Comparison of ENCODE assay signal across 33 cellular contexts in genomic region chr15:31893770-31894169, GRCh38. TPM values are rescaled to one million over a fixed set of nuclear protein-coding genes. Genes with fewer than 3 reads are reported as not detected.
DNase-seq lines count a peak whose midpoint lies in the region; ATAC-seq, FAIRE-seq and TF ChIP-seq lines count a peak whose summit lies in the region.
"Had no signal": no experiment of that assay in that cellular context is flagged by ENCODE, and none has a peak within 500 bp of the region (broad histone marks: within the 10 kb centered on the region; RNA-seq: fewer than 3 reads in every experiment).

No MANE protein-coding gene starts in this region.

- BruUV-seq in HepG2 (replicated peaks; lab: Mats Ljungman, UMichigan): no TSS peak

- no peak overlapping the region for H3K9ac ChIP-seq in HepG2 (ENCODE audit: insufficient read depth, low read depth, low read length)
- H3K9ac ChIP-seq: BLaER1; BLaER1 treated with 17β-estradiol and CSF1 and Interleukin-3, amounts not matched to agents 10 nM and 100 nM had no signal

- TF ChIP-seq POLR2A in HepG2 (IDR thresholded peaks at IDR 0.05; ENCODE audit: insufficient read depth in 1 of 2, low read depth in 2 of 2, low read length in 2 of 2) (no peak), right lobe of liver (IDR thresholded peaks at IDR 0.05) (no peak)

- H3K4me1 ChIP-seq in HepG2 (ENCODE audit: insufficient read depth, low read length) (no peaks in the 10 kb centered on the region), right lobe of liver (no peaks in the 10 kb centered on the region), HEK293 (ENCODE audit: control insufficient read depth, insufficient read depth, low read length) (no peaks in the 10 kb centered on the region; the same call in 1 of the 2 replicates)
- H3K4me1 ChIP-seq: A549; BE2C; BLaER1; BLaER1 treated with 17β-estradiol and CSF1 and Interleukin-3, amounts not matched to agents 10 nM and 100 nM; Caco-2 had no signal

- no peaks in the 10 kb centered on the region for H4K20me1 ChIP-seq in HepG2 (ENCODE audit: insufficient read depth, low read length)
- H4K20me1 ChIP-seq: BLaER1; BLaER1 treated with 17β-estradiol and CSF1 and Interleukin-3, amounts not matched to agents 10 nM and 100 nM had no signal

- intact Hi-C loops in HepG2 (cut with micrococcal nuclease; ENCODE audit: unreplicated experiment): no loop called here
- intact Hi-C loops in right lobe of liver (cut with DNase I): no loop called here

- no peak overlapping the region for H3K4me2 ChIP-seq in HepG2 (ENCODE audit: low read depth, low read length)
- H3K4me2 ChIP-seq: A549; BLaER1; BLaER1 treated with 17β-estradiol and CSF1 and Interleukin-3, amounts not matched to agents 10 nM and 100 nM had no signal

- H3K36me3 ChIP-seq in HepG2 (replicated peaks in 1 of 2; ENCODE audit: control insufficient read depth in 1 of 2, insufficient read depth in 2 of 2, low read length in 2 of 2) (no peaks in the 10 kb centered on the region), right lobe of liver (no peaks in the 10 kb centered on the region), HEK293 (ENCODE audit: control insufficient read depth in 2 of 2, insufficient read depth in 1 of 2, low read length in 2 of 2) (no peaks in the 10 kb centered on the region), bronchial epithelial cell (ENCODE audit: control insufficient read depth, insufficient read depth, low read length) (no peaks in the 10 kb centered on the region)
- H3K36me3 ChIP-seq: BE2C, BLaER1 had no signal

- POLR2A ChIA-PET in HepG2 (lab: Yijun Ruan, JAX): no interaction called here
- POLR2A ChIA-PET in HEK293 (lab: Yijun Ruan, JAX): no interaction called here

- DNase-seq in HepG2 (ENCODE audit: low spot score): no peak
- no peak for DNase-seq in right lobe of liver
- no peak for DNase-seq in bronchial epithelial cell (ENCODE audit: low read depth)
- no peak for DNase-seq in activated CD4-positive, alpha-beta T cell treated with anti-CD3 and anti-CD28 coated beads for 4 hours
- no peak for DNase-seq in GDM1 (lab: John Stamatoyannopoulos, UW)
- DNase-seq: 8988T; ACHN; AML-193; BE2C; C1 segment of cervical spinal cord; Caco-2; Calu3; CD4-positive, alpha-beta memory T cell; CD4-positive, alpha-beta T cell; CD4-positive, CD25-positive, alpha-beta regulatory T cell; CD8-positive, alpha-beta memory T cell; CD8-positive, alpha-beta T cell; COR-L47; DMS 273 treated with DMSO at 0.1 percent for 48 hours; DMS153; DMS53; DMS79; DMS79 treated with DMSO at 0.1 percent for 48 hours; DND-41; EL had no signal

- H3K4me3 ChIP-seq in HepG2 (replicated peaks in 1 of 3; ENCODE audit: insufficient read depth in 1 of 3, low read depth in 2 of 3, low read length in 3 of 3): no peak overlapping the region
- no peak overlapping the region for H3K4me3 ChIP-seq in right lobe of liver
- H3K4me3 ChIP-seq in HEK293 (ENCODE audit: low read depth, low read length): no peak overlapping the region
- H3K4me3 ChIP-seq in bronchial epithelial cell (ENCODE audit: low read depth, low read length): no peak overlapping the region
- H3K4me3 ChIP-seq: A549; BLaER1; BLaER1 treated with 17β-estradiol and CSF1 and Interleukin-3, amounts not matched to agents 10 nM and 100 nM had no signal

- in situ Hi-C loops in HepG2 (cut with HindIII; ENCODE audit: extremely low pct_ligation_motif_present, low pct_unique_long_range_greater_than_20kb): no loop called here

- no peak overlapping the region for H2AFZ ChIP-seq in HepG2 (ENCODE audit: low read length)

- under 1% methylated on average over 6 of the region's 6 CpGs for WGBS in HepG2 (ENCODE audit: low lambda C conversion rate)
- WGBS in right lobe of liver (ENCODE audit: insufficient coverage, low coverage, low lambda C conversion rate, missing lambda C conversion rate): 75% methylated on average over 6 of the region's 6 CpGs

- TF ChIP-seq CTCF in HepG2 (CRISPR knock-in tag; IDR thresholded peaks at IDR 0.05) (no peak), right lobe of liver (IDR thresholded peaks at IDR 0.05) (no peak), HEK293 (tag by site-specific recombination; IDR thresholded peaks at IDR 0.05) (no peak), bronchial epithelial cell (IDR thresholded peaks at IDR 0.05; ENCODE audit: insufficient read depth, low read length, severe bottlenecking) (no peak)

- CTCF ChIA-PET in HepG2 (lab: Yijun Ruan, JAX; ENCODE audit: low intra/inter-chr PET ratio, low total read pairs): no interaction called here
- CTCF ChIA-PET in HEK293 (lab: Yijun Ruan, JAX): no interaction called here

- FAIRE-seq in HepG2 (lab: Jason Lieb, UNC) (no peak), bronchial epithelial cell (lab: Jason Lieb, UNC) (peak; percentile 23)
- FAIRE-seq: A204.1, A549, D721Med had no signal

- H3K27ac ChIP-seq in HepG2 (ENCODE audit: extremely low read length, insufficient read depth, low read length) (no peak overlapping the region), right lobe of liver (no peak overlapping the region), HEK293 (ENCODE audit: extremely low read depth, low read depth, low read length) (no peak overlapping the region)
- H3K27ac ChIP-seq: 22Rv1; A549; BLaER1; BLaER1 treated with 17β-estradiol and CSF1 and Interleukin-3, amounts not matched to agents 10 nM and 100 nM; C4-2B had no signal

- TF ChIP-seq RAD21 in HepG2 (CRISPR knock-in tag; IDR thresholded peaks at IDR 0.05): no peak

- ATAC-seq in HepG2 (no peak), right lobe of liver (no peak)
- ATAC-seq: A549; CD8-positive, alpha-beta T cell had no signal

- H3K27me3 ChIP-seq in HepG2 (ENCODE audit: control insufficient read depth in 1 of 2, insufficient read depth in 2 of 2, low read length in 2 of 2) (no peaks in the 10 kb centered on the region), right lobe of liver (no peaks in the 10 kb centered on the region), bronchial epithelial cell (ENCODE audit: control insufficient read depth, insufficient read depth, low read length) (no peaks in the 10 kb centered on the region)
- H3K27me3 ChIP-seq: BLaER1; BLaER1 treated with 17β-estradiol and CSF1 and Interleukin-3, amounts not matched to agents 10 nM and 100 nM had no signal

- TF ChIP-seq EP300 in HepG2 (IDR thresholded peaks at IDR 0.05; ENCODE audit: low read depth in 2 of 2, low read length in 2 of 2) (no peak), HepG2 (CRISPR knock-in tag; IDR thresholded peaks at IDR 0.05; ENCODE audit: borderline replicate concordance) (no peak)

- H3K9me3 ChIP-seq in HepG2 (ENCODE audit: low read length) (peaks cover 16% of the 10 kb centered on the region; the same call in 1 of the 2 replicates), right lobe of liver (peaks cover 0 to 9% (median 0%) of the 10 kb centered on the region in 4 donors), HEK293 (ENCODE audit: control insufficient read depth, insufficient read depth, low read depth, low read length) (no peaks in the 10 kb centered on the region; the same call in 1 of the 2 replicates)
- H3K9me3 ChIP-seq: BE2C had no signal

- H3K79me2 ChIP-seq in HepG2 (ENCODE audit: insufficient read depth, low read length): no peaks in the 10 kb centered on the region

TF ChIP-seq in HepG2, 621 proteins besides CTCF, POLR2A, EP300 and RAD21:
- TF ChIP-seq THAP11 (CRISPR knock-in tag; IDR thresholded peaks at IDR 0.05): no peak
- peak; percentile 73 for TF ChIP-seq CREB1 (IDR thresholded peaks at IDR 0.05)
- no peak for TF ChIP-seq CREB1 (CRISPR knock-in tag; IDR thresholded peaks at IDR 0.05)
- TF ChIP-seq ATF7 (IDR thresholded peaks at IDR 0.05): peak; percentile 65
- TF ChIP-seq ATF7 (CRISPR knock-in tag; IDR thresholded peaks at IDR 0.05): no peak

TF ChIP-seq in HEK293, 187 proteins besides CTCF, POLR2A, EP300 and RAD21 (continues in another document):
- TF ChIP-seq ZNF510 (tag by site-specific recombination; IDR thresholded peaks at IDR 0.05; ENCODE audit: insufficient replicate concordance): no peak
- no peak for TF ChIP-seq ZNF747 (tag by site-specific recombination; IDR thresholded peaks at IDR 0.05)
- TF ChIP-seq, protein P1, sequence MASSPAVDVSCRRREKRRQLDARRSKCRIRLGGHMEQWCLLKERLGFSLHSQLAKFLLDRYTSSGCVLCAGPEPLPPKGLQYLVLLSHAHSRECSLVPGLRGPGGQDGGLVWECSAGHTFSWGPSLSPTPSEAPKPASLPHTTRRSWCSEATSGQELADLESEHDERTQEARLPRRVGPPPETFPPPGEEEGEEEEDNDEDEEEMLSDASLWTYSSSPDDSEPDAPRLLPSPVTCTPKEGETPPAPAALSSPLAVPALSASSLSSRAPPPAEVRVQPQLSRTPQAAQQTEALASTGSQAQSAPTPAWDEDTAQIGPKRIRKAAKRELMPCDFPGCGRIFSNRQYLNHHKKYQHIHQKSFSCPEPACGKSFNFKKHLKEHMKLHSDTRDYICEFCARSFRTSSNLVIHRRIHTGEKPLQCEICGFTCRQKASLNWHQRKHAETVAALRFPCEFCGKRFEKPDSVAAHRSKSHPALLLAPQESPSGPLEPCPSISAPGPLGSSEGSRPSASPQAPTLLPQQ (tag by site-specific recombination; IDR thresholded peaks at IDR 0.05): no peak

RNA-seq across cellular contexts. Expression of gene OTUD7A, which starts 23.3 kb away (rescaled TPM):
- total RNA-seq in HepG2 (2016; rRNA removed; fragmentation: Illumina TruSeq; extraction: Trizol): 0.07 TPM in 1 of 2 replicates, not detected in the other
- 0.44 and 0.91 TPM in 2 replicates for total RNA-seq in HepG2 (2016; cell fraction: cytosol; rRNA removed; fragmentation: Illumina TruSeq; extraction: Trizol; ENCODE audit: low read depth)
- total RNA-seq in HepG2 (2016; cell fraction: insoluble cytoplasmic fraction; rRNA removed; fragmentation: Illumina TruSeq; extraction: Trizol): 0.09 TPM in 1 of 2 replicates, not detected in the other
- total RNA-seq in HepG2 (2016; cell fraction: membrane; rRNA removed; fragmentation: Illumina TruSeq; extraction: Trizol): 0.24 and 0.34 TPM in 2 replicates
- total RNA-seq in HepG2 (2016; cell fraction: nucleus; rRNA removed; fragmentation: Illumina TruSeq; extraction: Trizol): 0.06 and 0.25 TPM in 2 replicates
- 0.05 and 0.17 TPM in 2 replicates for polyA plus RNA-seq in HepG2 (2011; rRNA removed)
- 0.06 and 0.19 TPM in 2 replicates for polyA plus RNA-seq in HepG2 (2011; cell fraction: cytosol; rRNA removed)
- polyA plus RNA-seq in HepG2 (2011; cell fraction: nucleus; rRNA removed): 0.16 and 0.77 TPM in 2 replicates
- polyA plus RNA-seq in HepG2 (2012): 0.05 and 0.07 TPM in 2 replicates
- polyA plus RNA-seq in HepG2 (2016; cell fraction: cytosol; fragmentation: Illumina TruSeq; extraction: Trizol; ENCODE audit: low read depth): 0.16 TPM in 1 of 2 replicates, not detected in the other
- 0.02 TPM in 1 of 2 replicates, not detected in the other for polyA plus RNA-seq in HepG2 (2016; cell fraction: insoluble cytoplasmic fraction; fragmentation: Illumina TruSeq; extraction: Trizol; ENCODE audit: low read depth)
- not detected in 2 replicates for polyA plus RNA-seq in HepG2 (2016; cell fraction: membrane; fragmentation: Illumina TruSeq; extraction: Trizol; ENCODE audit: low read depth)
- polyA plus RNA-seq in HepG2 (2016; cell fraction: nucleus; fragmentation: Illumina TruSeq; extraction: Trizol; ENCODE audit: insufficient read depth, low read depth): not detected in 2 replicates
- 0.38 and 1.0 TPM in 2 replicates for polyA minus RNA-seq in HepG2 (2011; rRNA and poly(A)+ RNA removed; ENCODE audit: low replicate concordance)
- 0.20 TPM in 1 of 2 replicates, not detected in the other for polyA minus RNA-seq in HepG2 (2011; cell fraction: cytosol; rRNA and poly(A)+ RNA removed)
- 0.12 and 0.77 TPM in 2 replicates for polyA minus RNA-seq in HepG2 (2011; cell fraction: nucleus; rRNA and poly(A)+ RNA removed)
- total RNA-seq in right lobe of liver: 1 to 10 TPM in 2 of 6 experiments, under 1 TPM in 4; 0.42 to 2.3 (median 0.85) TPM
- total RNA-seq in bronchial epithelial cell: 0.13 and 0.26 TPM in 2 replicates

Comparison
In these comparisons a context has a peak if more than half of its experiments do, and no peak if none do; other contexts are left out.
1. Of the 63 proteins assayed by ChIP-seq in both HepG2 and HEK293: peak only in HepG2: none; only in HEK293: ATF2 and ZNF629; in both: none; in neither: 61.